Comparison of ENCODE assay signal across 21 cellular contexts in the genomic region with DNA sequence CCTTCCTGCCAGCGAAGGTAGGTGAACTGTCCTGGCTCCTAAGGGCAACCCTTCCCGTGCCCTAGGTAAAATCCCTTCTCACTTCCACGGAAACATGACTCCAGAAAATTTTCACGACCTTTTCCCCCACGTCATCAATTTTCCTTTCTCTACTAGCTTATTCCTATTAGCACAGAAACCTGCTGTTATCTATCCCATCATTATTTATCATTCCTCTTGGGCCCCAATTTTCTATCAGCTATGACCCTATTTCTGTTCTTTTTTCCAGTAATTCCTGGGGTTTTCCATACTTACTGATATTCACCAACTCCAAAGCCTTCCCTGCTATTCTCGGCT.
A peak's percentile ranks its signal among the peaks of the same experiment; 100 is the strongest.
DNase-seq lines count a peak whose midpoint lies in the region; ATAC-seq and TF ChIP-seq lines count a peak whose summit lies in the region.
"Had no signal": no experiment of that assay in that cellular context is flagged by ENCODE, and none has a peak within 500 bp of the region (broad histone marks: within the 10 kb centered on the region; RNA-seq: fewer than 3 reads in every experiment).

No MANE protein-coding gene starts in this region.

- no peaks in the 10 kb centered on the region for H3K9me3 Mint-ChIP-seq in stimulated activated naive B cell treated with anti-CD40 and anti-IgM and Interleukin-4, amounts not matched to agents 10 μg/mL and 1 μg/mL and 100 μg/mL, for 72 hours
- H3K9me3 Mint-ChIP-seq: activated T-helper 2 cell treated with anti-CD3 and anti-CD28 coated beads, Interferon-gamma antibody, Interleukin-2, Interleukin-4, amounts not matched to agents 10 μg/mL and 5 μg/mL and 100 μg/mL, durations not matched to agents 14 hours and 24 hours and 36 hours; CD14-positive monocyte had no signal

- H3K9me2 ChIP-seq in DOHH2 (replicated peaks; ENCODE audit: control insufficient read depth, low read length) = no peaks in the 10 kb centered on the region

- no peaks in the 10 kb centered on the region for H4K20me1 ChIP-seq in DOHH2 (ENCODE audit: control insufficient read depth, insufficient read depth, low read depth, low read length)

- H3F3A ChIP-seq in DOHH2 (ENCODE audit: control insufficient read depth, insufficient read depth) = no peaks in the 10 kb centered on the region

- no peak for DNase-seq in adipocyte (ENCODE audit: low read depth)
- DNase-seq in stimulated activated naive B cell treated with anti-CD40 and anti-IgM and Interleukin-4, amounts not matched to agents 10 μg/mL and 1 μg/mL and 100 μg/mL, for 72 hours = no peak
- no peak for DNase-seq in NOMO-1 treated with DMSO at 0.1 percent for 48 hours (lab: John Stamatoyannopoulos, UW; ENCODE audit: unreplicated experiment)
- DNase-seq in NCI-H187 (lab: John Stamatoyannopoulos, UW) = no peak

- H3K27ac ChIP-seq in DOHH2 (ENCODE audit: low read depth, low read length) = no peak overlapping the region
- H3K27ac ChIP-seq: brain microvascular endothelial cell, esophagus muscularis mucosa, foreskin keratinocyte, heart right ventricle, right atrium auricular region, tibial artery, vagina had no signal

- H3K9me3 ChIP-seq in DOHH2 (ENCODE audit: control insufficient read depth, insufficient read depth, low read length) (no peaks in the 10 kb centered on the region), adipocyte (ENCODE audit: control insufficient read depth, low read length) (no peaks in the 10 kb centered on the region)
- H3K9me3 ChIP-seq: esophagus muscularis mucosa, heart right ventricle, Peyer's patch, right atrium auricular region, tibial artery, vagina had no signal

- H3K4me2 ChIP-seq in DOHH2 (ENCODE audit: low read length) = peak overlapping the region; percentile 34
- H3K4me2 ChIP-seq: smooth muscle cell had no signal

- peak overlapping the region; percentile 0 to 70 for H3K4me3 Mint-ChIP-seq in stimulated activated naive B cell treated with anti-CD40 and anti-IgM and Interleukin-4, amounts not matched to agents 10 μg/mL and 1 μg/mL and 100 μg/mL, for 72 hours
- H3K4me3 Mint-ChIP-seq: activated CD4-positive, alpha-beta T cell treated with anti-CD3 and anti-CD28 coated beads for 36 hours; activated CD8-positive, alpha-beta T cell treated with anti-CD3 and anti-CD28 coated beads, Interleukin-2, amount 10 ng/mL, durations not matched to agents 7 days and 5 days; CD14-positive monocyte had no signal

- peak overlapping the region; percentile 15 for H3K27ac Mint-ChIP-seq in stimulated activated naive B cell treated with anti-CD40 and anti-IgM and Interleukin-4, amounts not matched to agents 10 μg/mL and 1 μg/mL and 100 μg/mL, for 72 hours
- H3K27ac Mint-ChIP-seq: activated CD4-positive, alpha-beta T cell treated with anti-CD3 and anti-CD28 coated beads for 36 hours; activated CD8-positive, alpha-beta T cell treated with anti-CD3 and anti-CD28 coated beads, Interleukin-2, amount 10 ng/mL, durations not matched to agents 7 days and 5 days; activated T-helper 2 cell treated with anti-CD3 and anti-CD28 coated beads, Interferon-gamma antibody, Interleukin-2, Interleukin-4, amounts not matched to agents 10 μg/mL and 5 μg/mL and 100 μg/mL, durations not matched to agents 14 hours and 24 hours and 36 hours had no signal

- H3K4me3 ChIP-seq in DOHH2 (ENCODE audit: low read length) (no peak overlapping the region), adipocyte (ENCODE audit: low read length) (no peak overlapping the region)
- H3K4me3 ChIP-seq: dorsolateral prefrontal cortex, esophagus muscularis mucosa, heart right ventricle, Peyer's patch, right atrium auricular region, smooth muscle cell, tibial artery, vagina had no signal

- no peaks in the 10 kb centered on the region for H3K27me3 ChIP-seq in DOHH2 (ENCODE audit: control insufficient read depth, low read length)
- no peaks in the 10 kb centered on the region for H3K27me3 ChIP-seq in adipocyte (replicated peaks; ENCODE audit: control insufficient read depth, insufficient read depth, low read length)
- H3K27me3 ChIP-seq: brain microvascular endothelial cell, dorsolateral prefrontal cortex, esophagus muscularis mucosa, foreskin keratinocyte, heart right ventricle, Peyer's patch, right atrium auricular region, tibial artery, vagina had no signal

- peaks cover 5% of the 10 kb centered on the region; the same call in 1 of the 2 replicates for H3K4me1 ChIP-seq in DOHH2 (ENCODE audit: control insufficient read depth, low read length)
- peaks cover 34% of the 10 kb centered on the region for H3K4me1 ChIP-seq in adipocyte (ENCODE audit: control insufficient read depth, insufficient read depth, low read length)
- H3K4me1 ChIP-seq: foreskin keratinocyte, Peyer's patch, right atrium auricular region, tibial artery, vagina had no signal

- ATAC-seq in HG03342 (IDR thresholded peaks at IDR 0.05; ENCODE audit: unreplicated experiment) = peak; percentile 2
- ATAC-seq in stimulated activated naive B cell treated with anti-CD40 and anti-IgM and Interleukin-4, amounts not matched to agents 10 μg/mL and 1 μg/mL and 100 μg/mL, for 72 hours (replicated peaks) = no peak
- ATAC-seq in GM19463 (IDR thresholded peaks at IDR 0.05; ENCODE audit: unreplicated experiment) = no peak

- H3K4me1 Mint-ChIP-seq in stimulated activated naive B cell treated with anti-CD40 and anti-IgM and Interleukin-4, amounts not matched to agents 10 μg/mL and 1 μg/mL and 100 μg/mL, for 72 hours = peaks cover 16 to 22% of the 10 kb centered on the region in 2 donors
- H3K4me1 Mint-ChIP-seq: activated CD4-positive, alpha-beta T cell treated with anti-CD3 and anti-CD28 coated beads for 36 hours had no signal

- no peaks in the 10 kb centered on the region for H3K36me3 ChIP-seq in DOHH2 (ENCODE audit: control insufficient read depth, low read length)
- no peaks in the 10 kb centered on the region for H3K36me3 ChIP-seq in adipocyte (ENCODE audit: control insufficient read depth, insufficient read depth, low read length, severe bottlenecking)
- H3K36me3 ChIP-seq: brain microvascular endothelial cell, esophagus muscularis mucosa, heart right ventricle, Peyer's patch, right atrium auricular region, tibial artery, vagina had no signal

- peak overlapping the region; percentile 60 for H3K9ac ChIP-seq in adipocyte (ENCODE audit: low read length)

- H3K36me3 Mint-ChIP-seq in stimulated activated naive B cell treated with anti-CD40 and anti-IgM and Interleukin-4, amounts not matched to agents 10 μg/mL and 1 μg/mL and 100 μg/mL, for 72 hours = no peaks in the 10 kb centered on the region
- H3K36me3 Mint-ChIP-seq: CD14-positive monocyte had no signal

- no peak for TF ChIP-seq CTCF in DOHH2 (IDR thresholded peaks at IDR 0.05; ENCODE audit: low read depth, low read length, poor library complexity, severe bottlenecking)

- H3K79me2 ChIP-seq in DOHH2 (ENCODE audit: control insufficient read depth, low read length) = no peaks in the 10 kb centered on the region

- no peaks in the 10 kb centered on the region for H3K27me3 Mint-ChIP-seq in stimulated activated naive B cell treated with anti-CD40 and anti-IgM and Interleukin-4, amounts not matched to agents 10 μg/mL and 1 μg/mL and 100 μg/mL, for 72 hours
- H3K27me3 Mint-ChIP-seq: activated CD4-positive, alpha-beta T cell treated with anti-CD3 and anti-CD28 coated beads for 36 hours had no signal
